ENCODE assay signal across 1 cellular context in genomic region chr7:101996131-101996691, GRCh38.
TF ChIP-seq lines count a peak whose summit lies in the region.

No MANE protein-coding gene starts in this region.

TF ChIP-seq in HepG2, 621 proteins besides CTCF, POLR2A, EP300 and RAD21:
- TF ChIP-seq NFYB (CRISPR knock-in tag; IDR thresholded peaks at IDR 0.05) (no peak), ZBTB46 (CRISPR knock-in tag; IDR thresholded peaks at IDR 0.05; ENCODE audit: borderline replicate concordance) (no peak), HNF1A (IDR thresholded peaks at IDR 0.05; ENCODE audit: low read depth) (no peak), HNF1A (CRISPR knock-in tag; IDR thresholded peaks at IDR 0.05; ENCODE audit: borderline replicate concordance) (no peak), SCMH1 (CRISPR knock-in tag; IDR thresholded peaks at IDR 0.05; ENCODE audit: borderline replicate concordance) (no peak), ZNF343 (CRISPR knock-in tag; IDR thresholded peaks at IDR 0.05) (no peak), SALL1 (CRISPR knock-in tag; IDR thresholded peaks at IDR 0.05) (no peak), HNRNPK (IDR thresholded peaks at IDR 0.05; ENCODE audit: low read depth, low read length, poor library complexity, severe bottlenecking) (peak; percentile 27)
TF ChIP-seq in HepG2: peak in this region for 1.
